Comparison of ENCODE assay signal across 10 cellular contexts in the genomic region with DNA sequence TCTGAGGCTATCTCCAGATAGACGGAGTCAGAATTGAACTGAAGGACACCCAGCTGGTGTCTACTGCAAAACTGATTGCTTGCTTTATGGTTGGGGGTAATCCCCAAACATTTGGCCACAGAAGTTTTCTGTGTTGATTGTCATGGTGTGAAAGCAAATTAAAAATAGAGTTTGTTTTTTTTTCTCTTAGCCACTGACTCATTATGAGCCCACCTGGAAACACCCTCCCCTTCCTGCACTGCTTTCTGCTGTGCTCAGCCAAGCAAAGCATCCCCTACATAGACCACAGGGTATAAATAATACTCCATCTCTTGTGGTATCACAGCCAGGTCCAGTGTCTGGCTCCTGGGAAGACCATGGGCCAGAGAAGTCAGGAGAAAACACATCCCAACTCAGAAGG. TPM values are rescaled to one million over a fixed set of nuclear protein-coding genes. Genes with fewer than 3 reads are reported as not detected.
DNase-seq lines count a peak whose midpoint lies in the region; ATAC-seq and TF ChIP-seq lines count a peak whose summit lies in the region.
"Had no signal": no experiment of that assay in that cellular context is flagged by ENCODE, and none has a peak within 500 bp of the region (broad histone marks: within the 10 kb centered on the region; RNA-seq: fewer than 3 reads in every experiment).

No MANE protein-coding gene starts in this region.

- no peak for TF ChIP-seq CTCF in OCI-LY3 (IDR thresholded peaks at IDR 0.05; ENCODE audit: low read depth, low read length)
- no peak for TF ChIP-seq CTCF in stomach (IDR thresholded peaks at IDR 0.05)
- TF ChIP-seq CTCF in CD8-positive, alpha-beta T cell (IDR thresholded peaks at IDR 0.05): no peak

- WGBS in stomach, 5 donors: 70 to 94% (median 80%) methylated on average over 1 of the region's 1 CpG

- no peak overlapping the region for H3K9ac ChIP-seq in OCI-LY3 (ENCODE audit: low read length)

- H4K20me1 ChIP-seq in OCI-LY3 (ENCODE audit: insufficient read depth, low read length): no peaks in the 10 kb centered on the region

- no peaks in the 10 kb centered on the region for H3K4me1 Mint-ChIP-seq in CD8-positive, alpha-beta T cell (ENCODE audit: low read depth)
- H3K4me1 Mint-ChIP-seq: CD4-positive, CD25-positive, alpha-beta regulatory T cell had no signal

- intact Hi-C loops in stomach (cut with DNase I; ENCODE audit: low total_unique reads): no loop called here
- intact Hi-C loops in CD8-positive, alpha-beta T cell (cut with DNase I, micrococcal nuclease): no loop called here

- H3K27me3 ChIP-seq in OCI-LY3 (ENCODE audit: low read depth, low read length): 0 out of 2 replicates have a peak, but pooled peaks cover 8% of the 10 kb centered on the region
- H3K27me3 ChIP-seq in stomach: peaks cover 0 to 12% (median 0%) of the 10 kb centered on the region in 3 donors
- no peaks in the 10 kb centered on the region for H3K27me3 ChIP-seq in CD8-positive, alpha-beta T cell (ENCODE audit: insufficient read depth, low read length)

- no peak overlapping the region for H3K4me3 Mint-ChIP-seq in CD8-positive, alpha-beta T cell
- H3K4me3 Mint-ChIP-seq: CD4-positive, CD25-positive, alpha-beta regulatory T cell had no signal

- no peaks in the 10 kb centered on the region for H3K9me3 ChIP-seq in OCI-LY3 (ENCODE audit: insufficient read depth, low read length)
- no peaks in the 10 kb centered on the region for H3K9me3 ChIP-seq in stomach
- H3K9me3 ChIP-seq in CD8-positive, alpha-beta T cell (ENCODE audit: low read length): no peaks in the 10 kb centered on the region

- no peak overlapping the region for H2AFZ ChIP-seq in OCI-LY3 (ENCODE audit: low read depth, low read length)

- no peaks in the 10 kb centered on the region for H3K9me3 Mint-ChIP-seq in CD8-positive, alpha-beta T cell

- ATAC-seq in GM18520 (IDR thresholded peaks at IDR 0.05; ENCODE audit: unreplicated experiment): peak; percentile 78
- peak; percentile 85 for ATAC-seq in GM21515 (IDR thresholded peaks at IDR 0.05; ENCODE audit: unreplicated experiment)
- peak; percentile 83 for ATAC-seq in HG03060 (IDR thresholded peaks at IDR 0.05; ENCODE audit: low read depth, unreplicated experiment)
- no peak for ATAC-seq in CD8-positive, alpha-beta T cell

- H3K27ac ChIP-seq in OCI-LY3 (ENCODE audit: low read length) (no peak overlapping the region), stomach (no peak overlapping the region)
- no peak overlapping the region for H3K27ac ChIP-seq in CD8-positive, alpha-beta T cell (ENCODE audit: low read depth, low read length)

- no peak for TF ChIP-seq POLR2A in stomach (IDR thresholded peaks at IDR 0.05)

- no peak for DNase-seq in iPS-NIHi11 (ENCODE audit: low spot score)
- DNase-seq in stomach: no peak
- DNase-seq in CD8-positive, alpha-beta T cell: no peak
- no peak for DNase-seq in NOMO-1 (lab: John Stamatoyannopoulos, UW; ENCODE audit: unreplicated experiment in 2 of 2)
- DNase-seq: CD4-positive, CD25-positive, alpha-beta regulatory T cell; T1000 had no signal

- peak overlapping the region; percentile 25 for H3K4me2 ChIP-seq in OCI-LY3 (ENCODE audit: low read length)

- H3K27me3 Mint-ChIP-seq in CD8-positive, alpha-beta T cell (ENCODE audit: low read depth): peaks cover 19% of the 10 kb centered on the region

- CTCF ChIA-PET in CD8-positive, alpha-beta T cell (lab: Charles Lee): no interaction called here

- TF ChIP-seq EP300 in stomach (IDR thresholded peaks at IDR 0.05): no peak

- no peak overlapping the region for H3K27ac Mint-ChIP-seq in CD8-positive, alpha-beta T cell
- H3K27ac Mint-ChIP-seq: CD4-positive, CD25-positive, alpha-beta regulatory T cell had no signal

- H3K36me3 ChIP-seq in OCI-LY3 (replicated peaks; ENCODE audit: low read depth, low read length) (no peaks in the 10 kb centered on the region), stomach (no peaks in the 10 kb centered on the region)
- H3K36me3 ChIP-seq in CD8-positive, alpha-beta T cell (ENCODE audit: insufficient read depth, low read length): no peaks in the 10 kb centered on the region

- H3K4me3 ChIP-seq in OCI-LY3 (ENCODE audit: low read length): no peak overlapping the region
- H3K4me3 ChIP-seq in stomach: no peak overlapping the region
- no peak overlapping the region for H3K4me3 ChIP-seq in CD8-positive, alpha-beta T cell (ENCODE audit: low read depth, low read length)

- POLR2A ChIA-PET in CD8-positive, alpha-beta T cell (lab: Charles Lee): interaction anchor here (0.7 kb wide), 1 partner anchor 1624 kb away, joined by 4 read pairs; no protein-coding TSS in a partner anchor

- no peaks in the 10 kb centered on the region for H3K36me3 Mint-ChIP-seq in CD8-positive, alpha-beta T cell
- H3K36me3 Mint-ChIP-seq: CD4-positive, CD25-positive, alpha-beta regulatory T cell had no signal

- peaks cover 48% of the 10 kb centered on the region for H3K4me1 ChIP-seq in OCI-LY3 (ENCODE audit: low read length)
- H3K4me1 ChIP-seq in stomach: no peaks in the 10 kb centered on the region
- no peaks in the 10 kb centered on the region for H3K4me1 ChIP-seq in CD8-positive, alpha-beta T cell (ENCODE audit: insufficient read depth, low read length)

- no peaks in the 10 kb centered on the region for H3K79me2 ChIP-seq in OCI-LY3 (ENCODE audit: low read length)

RNA-seq across cellular contexts. Expression of a gene that starts 6.5 kb away (rescaled TPM):
- under 1 TPM in 3 of 5 donors, not detected in 2; under 0.01 to 0.45 (median 0.18) TPM for total RNA-seq in stomach
- under 1 TPM in 1 of 3 donors, not detected in 2; 0.03 TPM for polyA plus RNA-seq in stomach
- not detected for total RNA-seq in CD8-positive, alpha-beta T cell
- total RNA-seq: CD4-positive, CD25-positive, alpha-beta regulatory T cell had no signal
- polyA plus RNA-seq: CD4-positive, CD25-positive, alpha-beta regulatory T cell had no signal
